In the genomic region with DNA sequence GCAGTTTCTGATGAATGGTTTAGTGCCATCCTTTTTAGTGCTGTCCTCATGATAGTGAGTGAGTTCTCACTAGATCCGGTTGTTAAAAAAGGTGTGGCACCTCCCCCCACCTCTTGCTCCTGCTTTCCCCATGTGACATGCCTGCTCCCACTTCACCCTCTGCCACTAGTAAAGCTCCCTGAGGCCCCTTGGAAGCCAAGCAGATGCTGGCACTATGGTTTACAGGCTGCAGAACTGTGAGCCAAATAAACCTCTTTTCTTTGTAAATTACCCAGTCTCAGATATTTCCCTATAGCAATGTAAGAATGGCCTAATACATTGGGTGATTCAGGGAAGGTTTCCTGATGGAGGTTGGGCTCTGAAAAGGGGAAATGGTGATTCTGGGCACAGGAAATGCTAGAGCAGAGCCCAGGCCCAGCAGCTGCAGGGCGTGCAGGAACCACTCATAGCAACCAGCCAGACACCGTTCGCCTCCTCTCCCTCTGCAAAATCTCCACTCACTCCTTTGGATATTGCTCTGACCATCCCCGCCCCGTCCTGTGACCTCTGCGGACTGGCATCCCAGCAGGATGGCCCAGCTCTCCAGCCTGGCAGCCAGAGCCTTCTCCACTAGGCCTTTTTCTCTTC, we compare ENCODE assay signal across 1 cellular context.
TF ChIP-seq lines count a peak whose summit lies in the region.

No MANE protein-coding gene starts in this region.

TF ChIP-seq in H1, 55 proteins besides CTCF, POLR2A, EP300 and RAD21:
- TF ChIP-seq USF2 (IDR thresholded peaks at IDR 0.05; ENCODE audit: low read length), result no peak
- no peak for TF ChIP-seq TAF1 (IDR thresholded peaks at IDR 0.05; ENCODE audit: low read depth, low read length)
- TF ChIP-seq, protein P1, sequence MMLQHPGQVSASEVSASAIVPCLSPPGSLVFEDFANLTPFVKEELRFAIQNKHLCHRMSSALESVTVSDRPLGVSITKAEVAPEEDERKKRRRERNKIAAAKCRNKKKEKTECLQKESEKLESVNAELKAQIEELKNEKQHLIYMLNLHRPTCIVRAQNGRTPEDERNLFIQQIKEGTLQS (IDR thresholded peaks at IDR 0.05; ENCODE audit: insufficient read depth, low read depth, low read length), result no peak
- TF ChIP-seq KDM4A (IDR thresholded peaks at IDR 0.05; ENCODE audit: low read depth, low read length, severe bottlenecking), result no peak
- no peak for TF ChIP-seq RFX5 (IDR thresholded peaks at IDR 0.05; ENCODE audit: borderline replicate concordance, low read depth, low read length)
- no peak for TF ChIP-seq CHD1 (IDR thresholded peaks at IDR 0.05; ENCODE audit: low read depth, low read length)
- TF ChIP-seq MAFK (IDR thresholded peaks at IDR 0.05; ENCODE audit: low read depth, low read length), result no peak
- no peak for TF ChIP-seq GTF2F1 (IDR thresholded peaks at IDR 0.05; ENCODE audit: borderline replicate concordance, low read depth, low read length)
- TF ChIP-seq NRF1 (IDR thresholded peaks at IDR 0.05; ENCODE audit: low read depth, low read length), result no peak
- TF ChIP-seq SUZ12 (IDR thresholded peaks at IDR 0.05; ENCODE audit: low read length), result no peak
- no peak for TF ChIP-seq CBX8 (IDR thresholded peaks at IDR 0.05; ENCODE audit: borderline replicate concordance, low read depth, low read length)
